In genomic region chr9:33458444-33458843, GRCh38 we compare ENCODE assay signal across 8 cellular contexts. TPM values are rescaled to one million over a fixed set of nuclear protein-coding genes. Genes with fewer than 3 reads are reported as not detected.
DNase-seq lines count a peak whose midpoint lies in the region; ATAC-seq and TF ChIP-seq lines count a peak whose summit lies in the region.

No MANE protein-coding gene starts in this region.

- POLR2A ChIA-PET in RWPE1 (lab: Yijun Ruan, JAX; ENCODE audit: low non-redundant PET): no interaction called here

- intact Hi-C loops in heart right ventricle (cut with DNase I): loop anchor here in 1 of 10 donors (5.0 kb wide), 1 partner anchor 86 kb away; no protein-coding TSS in a partner anchor
- intact Hi-C loops in gastrocnemius medialis (cut with DNase I; ENCODE audit: low total_unique reads): no loop called here

- H3K27me3 ChIP-seq in heart right ventricle (no peaks in the 10 kb centered on the region), gastrocnemius medialis (no peaks in the 10 kb centered on the region)

- H3K4me1 ChIP-seq in heart right ventricle (peaks cover 0 to 7% (median 0%) of the 10 kb centered on the region in 9 donors), gastrocnemius medialis (no peaks in the 10 kb centered on the region)

- peak; percentile 76 to 93 for ATAC-seq in activated naive CD4-positive, alpha-beta T cell treated with anti-CD3 and anti-CD28 coated beads, Interleukin-2, amount 50 U/mL, for 72 hours
- ATAC-seq in heart right ventricle (no peak), gastrocnemius medialis (no peak)

- TF ChIP-seq POLR2A in GM18951 (IDR thresholded peaks at IDR 0.05; ENCODE audit: extremely low read depth, insufficient read depth, insufficient read length) (peak; percentile 18), gastrocnemius medialis (IDR thresholded peaks at IDR 0.05) (no peak)

- WGBS in heart right ventricle, 2 donors: 55 to 63% methylated on average over 4 of the region's 4 CpGs

- CTCF ChIA-PET in RWPE1 (lab: Yijun Ruan, JAX): no interaction called here

- peaks cover 0 to 29% (median 15%) of the 10 kb centered on the region in 9 donors for H3K36me3 ChIP-seq in heart right ventricle
- peaks cover 0 to 29% of the 10 kb centered on the region in 2 donors for H3K36me3 ChIP-seq in gastrocnemius medialis

- in situ Hi-C loops in GM18951 (cut with MboI; ENCODE audit: low sequenced_read_pairs, unreplicated experiment): no loop called here
- in situ Hi-C loops in gastrocnemius medialis (cut with MboI; ENCODE audit: low sequenced_read_pairs in 4 of 4): loop anchor here in 1 of 4 donors (25.0 kb wide), 1 partner anchor 171 kb away; the partner anchor contains the start of gene NFX1

- H3K9me3 Mint-ChIP-seq in activated naive CD4-positive, alpha-beta T cell treated with anti-CD3 and anti-CD28 coated beads, Interleukin-2, amount 50 U/mL, for 72 hours: no peaks in the 10 kb centered on the region

- H3K9me3 ChIP-seq in heart right ventricle (no peaks in the 10 kb centered on the region), gastrocnemius medialis (no peaks in the 10 kb centered on the region)

- peak overlapping the region; percentile 70 for H3K27ac ChIP-seq in RWPE1
- H3K27ac ChIP-seq in heart right ventricle: no peak overlapping the region
- H3K27ac ChIP-seq in gastrocnemius medialis: no peak overlapping the region

- DNase-seq in RWPE1 (ENCODE audit: low spot score): peak; percentile 98
- peak; percentile 49 to 74 for DNase-seq in activated naive CD4-positive, alpha-beta T cell treated with anti-CD3 and anti-CD28 coated beads, Interleukin-2, amount 50 U/mL, for 72 hours (ENCODE audit: low spot score in 2 of 2)
- DNase-seq in stimulated activated CD4-positive, alpha-beta T cell treated with anti-CD3 and anti-CD28 coated beads, Interleukin-1b, Interleukin-23, amount 100 ng/mL, for 1 hour (ENCODE audit: low read depth in 2 of 2): peak; percentile 33 to 42
- DNase-seq in foreskin melanocyte: no peak
- no peak for DNase-seq in heart right ventricle
- DNase-seq in NCI-H345 treated with DMSO at 0.1 percent for 48 hours (lab: John Stamatoyannopoulos, UW; ENCODE audit: unreplicated experiment): no peak
- DNase-seq in gastrocnemius medialis: no peak

- peaks cover 0 to 9% of the 10 kb centered on the region in 2 donors for H3K36me3 Mint-ChIP-seq in activated naive CD4-positive, alpha-beta T cell treated with anti-CD3 and anti-CD28 coated beads, Interleukin-2, amount 50 U/mL, for 72 hours

- no peak for TF ChIP-seq CTCF in RWPE1 (conservative IDR thresholded peaks at IDR 0.05; ENCODE audit: low read depth)
- no peak for TF ChIP-seq CTCF in heart right ventricle (IDR thresholded peaks at IDR 0.05)
- TF ChIP-seq CTCF in gastrocnemius medialis (IDR thresholded peaks at IDR 0.05 in 4 of 5, conservative IDR thresholded peaks at IDR 0.05 in 1 of 5): no peak

- H3K27ac Mint-ChIP-seq in activated naive CD4-positive, alpha-beta T cell treated with anti-CD3 and anti-CD28 coated beads, Interleukin-2, amount 50 U/mL, for 72 hours: peak overlapping the region; percentile 85 to 98

- H3K4me3 ChIP-seq in heart right ventricle (no peak overlapping the region), gastrocnemius medialis (no peak overlapping the region)

RNA-seq across cellular contexts. Expression of gene AQP3, which starts 11.1 kb away (rescaled TPM):
- 10 to 100 TPM in 1 of 2 donors, 1 to 10 TPM in 1; 3.8 to 36.8 TPM for total RNA-seq in activated naive CD4-positive, alpha-beta T cell treated with anti-CD3 and anti-CD28 coated beads, Interleukin-2, amount 50 U/mL, for 72 hours
- total RNA-seq in heart right ventricle (10 to 100 TPM in 5 of 10 donors, 1 to 10 TPM in 5; 1.9 to 37.2 (median 10.1) TPM), gastrocnemius medialis (10 to 100 TPM in 2 of 4 donors, 1 to 10 TPM in 2; 1.7 to 24.2 (median 13.5) TPM)
- 10 to 100 TPM in 1 of 2 donors, 1 to 10 TPM in 1; 9.2 to 14.4 TPM for polyA plus RNA-seq in heart right ventricle

RNA-seq across cellular contexts. Expression of gene NOL6, which starts 15.3 kb away (rescaled TPM):
- total RNA-seq in activated naive CD4-positive, alpha-beta T cell treated with anti-CD3 and anti-CD28 coated beads, Interleukin-2, amount 50 U/mL, for 72 hours: 10 to 100 TPM; 34.2 to 40.2 TPM
- total RNA-seq in heart right ventricle: 10 to 100 TPM; 13.0 to 23.2 (median 14.1) TPM
- polyA plus RNA-seq in heart right ventricle: 10 to 100 TPM; 20.9 to 21.6 TPM
- total RNA-seq in gastrocnemius medialis: 10 to 100 TPM; 18.1 to 36.3 (median 29.1) TPM

RNA-seq across cellular contexts. Expression of gene AQP7, which starts 56.1 kb away (rescaled TPM):
- under 1 TPM in 1 of 2 donors, not detected in 1; 0.29 TPM for total RNA-seq in activated naive CD4-positive, alpha-beta T cell treated with anti-CD3 and anti-CD28 coated beads, Interleukin-2, amount 50 U/mL, for 72 hours
- 100 to 1,000 TPM in 9 of 10 donors, 10 to 100 TPM in 1; 80.2 to 250 (median 133) TPM for total RNA-seq in heart right ventricle
- 100 to 1,000 TPM in 1 of 2 donors, 10 to 100 TPM in 1; 28.2 to 255 TPM for polyA plus RNA-seq in heart right ventricle
- 10 to 100 TPM in 1 of 4 donors, 1 to 10 TPM in 3; 2.1 to 10.7 (median 4.1) TPM for total RNA-seq in gastrocnemius medialis

Comparison
In these comparisons a context has a peak if more than half of its experiments do, and no peak if none do; other contexts are left out.
1. DNase-seq: peak in RWPE1 (single experiment), activated naive CD4-positive, alpha-beta T cell treated with anti-CD3 and anti-CD28 coated beads, Interleukin-2, amount 50 U/mL, for 72 hours (2 of 2) and stimulated activated CD4-positive, alpha-beta T cell treated with anti-CD3 and anti-CD28 coated beads, Interleukin-1b, Interleukin-23, amount 100 ng/mL, for 1 hour (2 of 2); none in foreskin melanocyte (single experiment), heart right ventricle (0 of 2), NCI-H345 treated with DMSO at 0.1 percent for 48 hours (single experiment) and gastrocnemius medialis (0 of 2).
2. ATAC-seq: peak in activated naive CD4-positive, alpha-beta T cell treated with anti-CD3 and anti-CD28 coated beads, Interleukin-2, amount 50 U/mL, for 72 hours (2 of 2); none in heart right ventricle (0 of 8) and gastrocnemius medialis (0 of 2).
3. RNA of gene AQP7, which starts 56.1 kb away (total RNA-seq): 80.2 to 250 TPM in heart right ventricle; 2.1 to 10.7 TPM in gastrocnemius medialis and 0.29 TPM in activated naive CD4-positive, alpha-beta T cell treated with anti-CD3 and anti-CD28 coated beads, Interleukin-2, amount 50 U/mL, for 72 hours; every median in the first group is over 4 times any median in the second.